In the genomic region with DNA sequence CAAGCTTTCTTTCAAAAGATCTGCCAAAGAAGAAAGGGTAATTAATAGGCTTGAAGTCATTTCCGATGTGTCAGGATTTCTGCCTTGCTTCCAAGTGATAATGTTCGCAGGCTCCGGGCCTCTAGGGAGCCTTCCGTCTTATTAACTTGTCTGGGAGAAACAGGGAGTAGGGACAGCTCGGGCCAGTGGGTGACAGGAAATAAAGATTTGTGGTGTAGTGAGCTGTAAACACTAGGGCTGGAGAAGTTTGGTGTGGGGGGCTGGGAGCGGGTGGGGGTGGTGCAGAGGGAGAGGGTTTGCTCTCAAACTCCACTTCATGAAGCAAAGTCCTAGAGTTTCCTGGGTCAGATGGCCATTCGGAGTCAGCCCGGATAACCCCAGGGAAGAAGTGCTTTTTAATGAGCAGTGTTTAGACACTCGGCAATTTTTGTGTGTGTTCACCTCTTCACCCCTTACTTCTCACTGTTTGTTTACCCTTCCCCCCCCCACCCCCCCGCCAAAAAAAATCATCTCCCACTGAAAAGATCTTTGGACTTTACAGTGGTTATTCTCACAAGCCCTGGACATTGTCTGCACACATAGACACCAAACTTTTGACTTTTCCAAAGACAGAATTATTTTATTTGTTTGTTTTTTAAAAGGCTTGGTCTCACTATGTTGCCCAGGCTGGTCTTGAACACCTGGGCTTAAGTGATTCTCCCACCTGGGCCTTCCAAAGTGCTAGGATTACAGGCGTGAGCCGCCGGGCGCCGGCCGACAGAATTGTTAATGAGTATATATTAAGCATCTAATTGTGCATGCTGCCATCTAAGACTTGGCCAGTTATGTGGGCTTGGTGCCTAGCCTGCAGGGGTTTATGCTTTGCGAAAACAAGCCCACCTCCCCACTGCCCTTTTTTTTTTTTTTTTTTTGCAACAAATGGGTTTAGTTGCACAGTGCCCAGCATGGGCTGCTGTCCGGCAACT, we compare ENCODE assay signal across 12 cellular contexts.
DNase-seq lines count a peak whose midpoint lies in the region; ATAC-seq and TF ChIP-seq lines count a peak whose summit lies in the region.
"Had no signal": no experiment of that assay in that cellular context is flagged by ENCODE, and none has a peak within 500 bp of the region (broad histone marks: within the 10 kb centered on the region; RNA-seq: fewer than 3 reads in every experiment).

No MANE protein-coding gene starts in this region.

- H3K36me3 Mint-ChIP-seq in activated B cell treated with CpG ODN at 0.5 μM for 24 hours (ENCODE audit: low read depth) = no peaks in the 10 kb centered on the region
- no peaks in the 10 kb centered on the region for H3K36me3 Mint-ChIP-seq in stimulated activated memory B cell treated with anti-CD40 and anti-IgM and Interleukin-4, amounts not matched to agents 10 μg/mL and 1 μg/mL and 100 μg/mL, for 72 hours

- peak overlapping the region; percentile 77 for H3K27ac Mint-ChIP-seq in activated B cell treated with CpG ODN at 0.5 μM for 24 hours
- H3K27ac Mint-ChIP-seq in stimulated activated memory B cell treated with anti-CD40 and anti-IgM and Interleukin-4, amounts not matched to agents 10 μg/mL and 1 μg/mL and 100 μg/mL, for 72 hours = peak overlapping the region; percentile 78
- H3K27ac Mint-ChIP-seq: activated T-helper 2 cell treated with anti-CD3 and anti-CD28 coated beads, Interferon-gamma antibody, Interleukin-2, Interleukin-4, amounts not matched to agents 10 μg/mL and 5 μg/mL and 100 μg/mL, durations not matched to agents 14 hours and 24 hours and 36 hours had no signal

- no peak overlapping the region for H3K56ac ChIP-seq in IMR-90 (ENCODE audit: extremely low read depth, insufficient read depth, low read length)

- H4K8ac ChIP-seq in IMR-90 (ENCODE audit: low read depth in 2 of 2, low read length in 2 of 2) = no peak overlapping the region

- no peak overlapping the region for H2BK15ac ChIP-seq in IMR-90 (ENCODE audit: low read depth, low read length)

- H2BK120ac ChIP-seq in IMR-90 (ENCODE audit: low read depth, low read length) = no peak overlapping the region

- H2BK5ac ChIP-seq in IMR-90 (ENCODE audit: low read depth, low read length, poor library complexity, severe bottlenecking) = no peak overlapping the region

- no peaks in the 10 kb centered on the region for H3K27me3 Mint-ChIP-seq in activated B cell treated with CpG ODN at 0.5 μM for 24 hours
- no peaks in the 10 kb centered on the region for H3K27me3 Mint-ChIP-seq in stimulated activated memory B cell treated with anti-CD40 and anti-IgM and Interleukin-4, amounts not matched to agents 10 μg/mL and 1 μg/mL and 100 μg/mL, for 72 hours

- no peak overlapping the region for H3K23ac ChIP-seq in IMR-90 (ENCODE audit: low read depth, low read length)

- H3K36me3 ChIP-seq in IMR-90 (ENCODE audit: control insufficient read depth, insufficient read depth, low read length) = no peaks in the 10 kb centered on the region
- H3K36me3 ChIP-seq: gastrocnemius medialis had no signal

- POLR2A ChIA-PET in IMR-90 (lab: Charles Lee; ENCODE audit: unreplicated experiment) = no interaction called here
- POLR2A ChIA-PET in activated B cell treated with CpG ODN at 0.5 μM for 24 hours (lab: Charles Lee) = interaction anchor here (0.6 to 3.7 kb wide), 5 partner anchors 9 to 292 kb away, joined by 3 to 34 read pairs (median 3); a partner anchor contains a TSS

- H3K4me2 ChIP-seq in IMR-90 (ENCODE audit: low read depth, low read length) = no peak overlapping the region

- peaks cover 81% of the 10 kb centered on the region for H3K4me1 Mint-ChIP-seq in activated B cell treated with CpG ODN at 0.5 μM for 24 hours
- H3K4me1 Mint-ChIP-seq in stimulated activated memory B cell treated with anti-CD40 and anti-IgM and Interleukin-4, amounts not matched to agents 10 μg/mL and 1 μg/mL and 100 μg/mL, for 72 hours = peaks cover 63% of the 10 kb centered on the region

- ATAC-seq in IMR-90 (ENCODE audit: low read depth) (no peak; the same call in 1 of the 2 replicates), activated B cell treated with CpG ODN at 0.5 μM for 24 hours (ENCODE audit: low read depth) (no peak), right cardiac atrium (peak; percentile 57 to 70), HG03565 (IDR thresholded peaks at IDR 0.05; ENCODE audit: unreplicated experiment) (no peak), HG03139 (IDR thresholded peaks at IDR 0.05; ENCODE audit: unreplicated experiment) (no peak)
- no peak for ATAC-seq in stimulated activated memory B cell treated with anti-CD40 and anti-IgM and Interleukin-4, amounts not matched to agents 10 μg/mL and 1 μg/mL and 100 μg/mL, for 72 hours
- ATAC-seq: gastrocnemius medialis had no signal

- no peak for TF ChIP-seq RAD21 in IMR-90 (IDR thresholded peaks at IDR 0.05; ENCODE audit: low read length)

- H2AFZ ChIP-seq in IMR-90 (replicated peaks; ENCODE audit: low read length, poor library complexity) = no peak overlapping the region

- H3K4ac ChIP-seq in IMR-90 (ENCODE audit: low read depth, low read length) = no peak overlapping the region

- H3K9me1 ChIP-seq in IMR-90 (ENCODE audit: insufficient read depth, low read length) = 0 out of 2 replicates have a peak, but pooled peaks cover 6% of the 10 kb centered on the region

- no peak overlapping the region for H3K27ac ChIP-seq in IMR-90 (ENCODE audit: insufficient read depth, low read length)
- H3K27ac ChIP-seq in right cardiac atrium (ENCODE audit: low read length) = no peak overlapping the region
- H3K27ac ChIP-seq: gastrocnemius medialis had no signal

- H4K5ac ChIP-seq in IMR-90 (ENCODE audit: low read depth, low read length) = no peak overlapping the region

- H2AK9ac ChIP-seq in IMR-90 (replicated peaks; ENCODE audit: low read depth, low read length, poor library complexity) = no peak overlapping the region

- WGBS in IMR-90 (ENCODE audit: extremely low coverage in 2 of 2, insufficient read length in 1 of 2), 2 experiments = no CpG with 5 or more reads among the region's 18 CpGs
- WGBS in right cardiac atrium = 67% methylated on average over 18 of the region's 18 CpGs

- H3K4me3 Mint-ChIP-seq in activated B cell treated with CpG ODN at 0.5 μM for 24 hours = peak overlapping the region; percentile 65
- peak overlapping the region; percentile 54 for H3K4me3 Mint-ChIP-seq in stimulated activated memory B cell treated with anti-CD40 and anti-IgM and Interleukin-4, amounts not matched to agents 10 μg/mL and 1 μg/mL and 100 μg/mL, for 72 hours

- H3K18ac ChIP-seq in IMR-90 (ENCODE audit: low read depth, low read length) = no peak overlapping the region

- H3K14ac ChIP-seq in IMR-90 (replicated peaks; ENCODE audit: low read depth, low read length) = 0 out of 2 replicates have a peak overlapping the region, but pooled peaks have one; percentile 15

- H2BK20ac ChIP-seq in IMR-90 (ENCODE audit: low read depth, low read length) = no peak overlapping the region

- BruUV-seq in IMR-90 (replicated peaks; lab: Mats Ljungman, UMichigan) = no TSS peak

- H3K4me1 ChIP-seq in IMR-90 (ENCODE audit: control insufficient read depth, insufficient read depth, low read length) (peaks cover 7% of the 10 kb centered on the region), right cardiac atrium (ENCODE audit: control insufficient read depth, insufficient read depth, low read length) (peaks cover 7% of the 10 kb centered on the region)

- TF ChIP-seq CTCF in IMR-90 (conservative IDR thresholded peaks at IDR 0.05; ENCODE audit: low read depth, low read length) = no peak
- no peak for TF ChIP-seq CTCF in activated B cell treated with CpG ODN at 0.5 μM for 24 hours (IDR thresholded peaks at IDR 0.05)

- H4K20me1 ChIP-seq in IMR-90 (ENCODE audit: insufficient read depth, low read length) = no peaks in the 10 kb centered on the region

- intact Hi-C loops in IMR-90 (cut with micrococcal nuclease) = no loop called here
- intact Hi-C loops in activated B cell treated with CpG ODN at 0.5 μM for 24 hours (cut with micrococcal nuclease) = no loop called here
- intact Hi-C loops in right cardiac atrium (cut with DNase I) = no loop called here

- dilution Hi-C loops in IMR-90 (cut with HindIII; ENCODE audit: low sequenced_read_pairs, unreplicated experiment) = no loop called here

- TF ChIP-seq POLR2A in IMR-90 (IDR thresholded peaks at IDR 0.05; ENCODE audit: low read depth, low read length) = no peak

- H3K9ac ChIP-seq in IMR-90 (ENCODE audit: low read depth, low read length) = no peak overlapping the region

- H3K9me3 ChIP-seq in IMR-90 (ENCODE audit: control insufficient read depth, insufficient read depth, low read length) = no peaks in the 10 kb centered on the region
- no peaks in the 10 kb centered on the region for H3K9me3 ChIP-seq in right cardiac atrium (ENCODE audit: control insufficient read depth, low read length)
- H3K9me3 ChIP-seq: gastrocnemius medialis had no signal

- no peak overlapping the region for H4K91ac ChIP-seq in IMR-90 (ENCODE audit: insufficient read depth, low read depth, low read length)

- no peak overlapping the region for H3K4me3 ChIP-seq in IMR-90 (ENCODE audit: insufficient read depth, low read depth, low read length)
- no peak overlapping the region for H3K4me3 ChIP-seq in right cardiac atrium (ENCODE audit: low read length)
- H3K4me3 ChIP-seq: gastrocnemius medialis had no signal

- no peak overlapping the region for H2AK5ac ChIP-seq in IMR-90 (ENCODE audit: low read depth, low read length)

- H3K27me3 ChIP-seq in IMR-90 (ENCODE audit: control insufficient read depth, insufficient read depth, low read length) (no peaks in the 10 kb centered on the region), right cardiac atrium (ENCODE audit: control insufficient read depth, insufficient read depth) (no peaks in the 10 kb centered on the region)
- H3K27me3 ChIP-seq: gastrocnemius medialis had no signal

- DNase-seq in IMR-90 = no peak
- DNase-seq in activated B cell treated with CpG ODN at 0.5 μM for 24 hours = no peak
- peak; percentile 66 to 78 (median 72) for DNase-seq in right cardiac atrium
- no peak for DNase-seq in COLO829 (ENCODE audit: low spot score)
- DNase-seq: cerebellar nuclear complex, gastrocnemius medialis, mammary epithelial cell, NCI-H2081 had no signal

- CTCF ChIA-PET in IMR-90 (lab: Yijun Ruan, JAX) = no interaction called here
- CTCF ChIA-PET in activated B cell treated with CpG ODN at 0.5 μM for 24 hours (lab: Charles Lee) = interaction anchor here (0.6 to 0.9 kb wide), 3 partner anchors 123 to 190 kb away, joined by 3 read pairs; no protein-coding TSS in a partner anchor

- in situ Hi-C loops in IMR-90 (cut with MboI; ENCODE audit: low sequenced_read_pairs) = no loop called here

- peaks cover 0 to 10% of the 10 kb centered on the region in 2 experiments; a peak in 1 of 4 replicates for H3K79me1 ChIP-seq in IMR-90 (ENCODE audit: low read depth in 1 of 2, low read length in 2 of 2)

- H3K9me3 Mint-ChIP-seq in activated B cell treated with CpG ODN at 0.5 μM for 24 hours = no peaks in the 10 kb centered on the region
- H3K9me3 Mint-ChIP-seq in stimulated activated memory B cell treated with anti-CD40 and anti-IgM and Interleukin-4, amounts not matched to agents 10 μg/mL and 1 μg/mL and 100 μg/mL, for 72 hours = no peaks in the 10 kb centered on the region
- H3K9me3 Mint-ChIP-seq: activated T-helper 2 cell treated with anti-CD3 and anti-CD28 coated beads, Interferon-gamma antibody, Interleukin-2, Interleukin-4, amounts not matched to agents 10 μg/mL and 5 μg/mL and 100 μg/mL, durations not matched to agents 14 hours and 24 hours and 36 hours had no signal

TF ChIP-seq in IMR-90, 13 proteins besides CTCF, POLR2A, EP300 and RAD21 (continues in another document):
- TF ChIP-seq CHD1 (IDR thresholded peaks at IDR 0.05; ENCODE audit: low read depth, low read length) = no peak
- no peak for TF ChIP-seq MAZ (IDR thresholded peaks at IDR 0.05; ENCODE audit: borderline replicate concordance, low read depth, low read length)

Comparison
In these comparisons a context has a peak if more than half of its experiments do, and no peak if none do; other contexts are left out.
1. ATAC-seq: peak in right cardiac atrium (2 of 2); none in IMR-90 (single experiment), activated B cell treated with CpG ODN at 0.5 μM for 24 hours (single experiment), stimulated activated memory B cell treated with anti-CD40 and anti-IgM and Interleukin-4, amounts not matched to agents 10 μg/mL and 1 μg/mL and 100 μg/mL, for 72 hours (single experiment), HG03565 (single experiment) and HG03139 (single experiment).
2. DNase-seq: peak in right cardiac atrium (3 of 3); none in IMR-90 (single experiment), activated B cell treated with CpG ODN at 0.5 μM for 24 hours (single experiment) and COLO829 (single experiment).